ENCODE assay signal across 14 cellular contexts in the genomic region with DNA sequence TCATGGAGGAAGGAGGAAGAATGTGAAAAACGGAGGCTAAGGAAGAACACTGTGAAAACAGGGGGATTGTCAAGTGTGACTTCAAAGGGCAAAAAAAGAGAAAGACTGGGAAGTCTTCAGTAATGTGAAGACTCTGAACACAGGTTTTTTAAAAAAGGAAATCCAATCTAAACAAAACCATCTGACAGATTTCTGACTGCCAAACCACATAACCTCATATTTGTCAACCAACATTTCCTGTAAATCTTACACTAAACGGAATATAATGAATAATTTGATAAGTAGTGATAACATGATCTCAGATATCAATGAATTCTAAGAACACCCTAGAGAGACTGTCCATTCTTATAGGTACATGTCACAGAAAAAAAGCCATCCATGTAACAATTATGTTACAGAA.
A peak's percentile ranks its signal among the peaks of the same experiment; 100 is the strongest.
DNase-seq lines count a peak whose midpoint lies in the region; FAIRE-seq and TF ChIP-seq lines count a peak whose summit lies in the region.
"Had no signal": no experiment of that assay in that cellular context is flagged by ENCODE, and none has a peak within 500 bp of the region (broad histone marks: within the 10 kb centered on the region; RNA-seq: fewer than 3 reads in every experiment).

No MANE protein-coding gene starts in this region.

- H3K9ac ChIP-seq in fibroblast of lung (ENCODE audit: insufficient read depth, low read length): no peak overlapping the region

- H3K4me2 ChIP-seq in fibroblast of lung (ENCODE audit: extremely low read depth, insufficient read depth, low read length): no peak overlapping the region
- no peak overlapping the region for H3K4me2 ChIP-seq in osteoblast (ENCODE audit: insufficient read depth, low read length)

- H3K9me3 ChIP-seq in fibroblast of lung (ENCODE audit: control insufficient read depth, insufficient read depth, low read depth, low read length) (no peaks in the 10 kb centered on the region), MG63 (peaks cover 11% of the 10 kb centered on the region; the same call in 1 of the 2 replicates), osteoblast (ENCODE audit: low read depth, low read length) (no peaks in the 10 kb centered on the region)

- H2AFZ ChIP-seq in fibroblast of lung (ENCODE audit: low read length): no peak overlapping the region
- H2AFZ ChIP-seq in osteoblast (ENCODE audit: low read length): no peak overlapping the region

- H4K20me1 ChIP-seq in fibroblast of lung (ENCODE audit: control insufficient read depth, extremely low read depth, insufficient read depth, low read length) (no peaks in the 10 kb centered on the region), osteoblast (ENCODE audit: insufficient read depth, low read length) (no peaks in the 10 kb centered on the region)

- no peak for FAIRE-seq in H54 (lab: Jason Lieb, UNC)
- FAIRE-seq: H1 had no signal

- H3K79me2 ChIP-seq in fibroblast of lung (ENCODE audit: control insufficient read depth, insufficient read depth, low read length): no peaks in the 10 kb centered on the region
- no peaks in the 10 kb centered on the region for H3K79me2 ChIP-seq in osteoblast (ENCODE audit: insufficient read depth, low read length)

- DNase-seq in LHCN-M2 (ENCODE audit: low read depth) (peak; percentile 26), brain microvascular endothelial cell (no peak), fibroblast of lung (ENCODE audit: low read depth in 2 of 2) (peak; percentile 35 to 75), HT-29 (ENCODE audit: low spot score) (no peak), H54 (ENCODE audit: insufficient read length, low spot score) (no peak), MG63 (no peak), osteoblast (ENCODE audit: insufficient read length, low spot score, missing footprints) (no peak)
- DNase-seq: ACHN, AML-193, HFFc6, NCI-H187, NCI-H69, SHP77 had no signal

- peak overlapping the region; percentile 15 for H3K27ac ChIP-seq in brain microvascular endothelial cell
- H3K27ac ChIP-seq in fibroblast of lung (ENCODE audit: insufficient read depth, low read length): no peak overlapping the region
- H3K27ac ChIP-seq in osteoblast (ENCODE audit: low read depth, low read length): no peak overlapping the region

- H3K27me3 ChIP-seq in brain microvascular endothelial cell (replicated peaks): no peaks in the 10 kb centered on the region
- no peaks in the 10 kb centered on the region for H3K27me3 ChIP-seq in fibroblast of lung (ENCODE audit: control insufficient read depth, insufficient read depth, low read length)
- no peaks in the 10 kb centered on the region for H3K27me3 ChIP-seq in MG63
- H3K27me3 ChIP-seq in osteoblast (ENCODE audit: insufficient read depth, low read length): no peaks in the 10 kb centered on the region

- in situ Hi-C loops in brain microvascular endothelial cell (cut with HindIII; ENCODE audit: low pct_ligation_motif_present, low sequenced_read_pairs): no loop called here

- TF ChIP-seq POLR2A in H54 (IDR thresholded peaks at IDR 0.05; ENCODE audit: low read depth, low read length): no peak

- H3K4me1 ChIP-seq in fibroblast of lung (ENCODE audit: control insufficient read depth, extremely low read depth, insufficient read depth, low read length): peaks cover 2% of the 10 kb centered on the region
- no peaks in the 10 kb centered on the region for H3K4me1 ChIP-seq in osteoblast (ENCODE audit: insufficient read depth, low read length)

- H3K36me3 ChIP-seq in brain microvascular endothelial cell (replicated peaks) (no peaks in the 10 kb centered on the region), fibroblast of lung (ENCODE audit: control insufficient read depth, insufficient read depth, low read length) (no peaks in the 10 kb centered on the region), MG63 (no peaks in the 10 kb centered on the region), osteoblast (ENCODE audit: insufficient read depth, low read length) (no peaks in the 10 kb centered on the region)

- no peak for TF ChIP-seq CTCF in brain microvascular endothelial cell (IDR thresholded peaks at IDR 0.05; ENCODE audit: low read depth, low read length, missing control alignments)
- TF ChIP-seq CTCF in fibroblast of lung (conservative IDR thresholded peaks at IDR 0.05 in 1 of 2, IDR thresholded peaks at IDR 0.05 in 1 of 2; ENCODE audit: low read depth in 1 of 2, low read length in 2 of 2): no peak
- no peak for TF ChIP-seq CTCF in osteoblast (IDR thresholded peaks at IDR 0.05; ENCODE audit: extremely low read depth, low read depth, low read length)

- H3K4me3 ChIP-seq in brain microvascular endothelial cell (ENCODE audit: low read depth, low read length) (no peak overlapping the region), fibroblast of lung (replicated peaks in 1 of 4; ENCODE audit: control extremely low read depth in 1 of 4, insufficient read depth in 1 of 4, low read depth in 3 of 4, low read length in 4 of 4) (no peak overlapping the region), MG63 (no peak overlapping the region), osteoblast (ENCODE audit: insufficient read depth, low read length) (no peak overlapping the region)

Comparison
In these comparisons a context has a peak if more than half of its experiments do, and no peak if none do; other contexts are left out.
1. DNase-seq: peak in LHCN-M2 (single experiment) and fibroblast of lung (2 of 2); none in brain microvascular endothelial cell (single experiment), HT-29 (single experiment), H54 (single experiment), MG63 (single experiment) and osteoblast (single experiment).